Comparison of ENCODE assay signal across 1 cellular context in the genomic region with DNA sequence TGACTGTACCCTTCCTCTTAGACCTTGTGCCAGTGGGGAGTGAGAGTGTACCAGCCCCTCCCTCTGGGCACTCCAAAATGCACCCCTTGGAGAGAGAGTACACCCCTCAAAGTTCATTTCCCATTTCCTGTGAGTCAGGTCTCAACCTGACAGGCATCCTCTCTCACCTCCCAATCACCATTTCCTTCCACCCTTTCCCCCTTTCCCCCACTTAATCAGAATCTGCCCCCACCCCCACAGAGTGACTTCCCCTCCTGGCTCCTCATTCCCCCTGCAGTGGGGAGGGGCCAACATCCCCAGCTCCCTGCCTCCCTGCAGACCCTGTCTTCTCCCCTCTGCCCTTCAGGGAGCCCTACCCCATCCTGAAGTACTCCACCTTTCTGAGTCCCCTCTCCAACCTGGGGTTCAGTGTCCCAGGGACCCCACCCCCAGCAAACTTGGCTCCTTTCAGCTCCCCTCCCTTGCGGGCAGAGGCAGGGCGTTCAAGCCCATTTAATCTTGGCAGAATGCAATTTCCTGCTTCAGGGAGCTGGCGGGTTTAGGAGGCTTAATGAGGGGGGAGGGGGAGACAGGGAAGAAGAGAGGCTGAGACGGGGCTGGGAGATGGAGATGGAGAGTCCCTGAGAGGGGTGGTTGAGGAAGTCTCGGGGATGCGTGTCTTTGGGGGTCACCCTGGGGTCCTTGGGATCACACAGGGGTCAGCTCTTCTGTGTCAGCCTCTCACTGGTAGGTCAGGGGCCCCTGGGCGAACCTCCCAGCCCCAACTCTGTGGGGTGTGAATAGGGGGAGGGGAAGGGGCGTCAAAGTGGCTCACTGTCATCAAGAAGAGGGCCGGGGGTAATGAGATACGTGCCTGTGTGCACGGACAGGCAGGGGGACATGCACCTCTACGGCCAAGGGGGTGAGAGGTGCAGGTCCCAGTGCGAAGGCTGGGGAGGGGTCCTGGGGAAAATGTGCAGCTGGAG.
TF ChIP-seq lines count a peak whose summit lies in the region.

No MANE protein-coding gene starts in this region.

TF ChIP-seq in SK-N-SH, 30 proteins besides CTCF, POLR2A, EP300 and RAD21 (continued from another document):
- TF ChIP-seq, protein P1, sequence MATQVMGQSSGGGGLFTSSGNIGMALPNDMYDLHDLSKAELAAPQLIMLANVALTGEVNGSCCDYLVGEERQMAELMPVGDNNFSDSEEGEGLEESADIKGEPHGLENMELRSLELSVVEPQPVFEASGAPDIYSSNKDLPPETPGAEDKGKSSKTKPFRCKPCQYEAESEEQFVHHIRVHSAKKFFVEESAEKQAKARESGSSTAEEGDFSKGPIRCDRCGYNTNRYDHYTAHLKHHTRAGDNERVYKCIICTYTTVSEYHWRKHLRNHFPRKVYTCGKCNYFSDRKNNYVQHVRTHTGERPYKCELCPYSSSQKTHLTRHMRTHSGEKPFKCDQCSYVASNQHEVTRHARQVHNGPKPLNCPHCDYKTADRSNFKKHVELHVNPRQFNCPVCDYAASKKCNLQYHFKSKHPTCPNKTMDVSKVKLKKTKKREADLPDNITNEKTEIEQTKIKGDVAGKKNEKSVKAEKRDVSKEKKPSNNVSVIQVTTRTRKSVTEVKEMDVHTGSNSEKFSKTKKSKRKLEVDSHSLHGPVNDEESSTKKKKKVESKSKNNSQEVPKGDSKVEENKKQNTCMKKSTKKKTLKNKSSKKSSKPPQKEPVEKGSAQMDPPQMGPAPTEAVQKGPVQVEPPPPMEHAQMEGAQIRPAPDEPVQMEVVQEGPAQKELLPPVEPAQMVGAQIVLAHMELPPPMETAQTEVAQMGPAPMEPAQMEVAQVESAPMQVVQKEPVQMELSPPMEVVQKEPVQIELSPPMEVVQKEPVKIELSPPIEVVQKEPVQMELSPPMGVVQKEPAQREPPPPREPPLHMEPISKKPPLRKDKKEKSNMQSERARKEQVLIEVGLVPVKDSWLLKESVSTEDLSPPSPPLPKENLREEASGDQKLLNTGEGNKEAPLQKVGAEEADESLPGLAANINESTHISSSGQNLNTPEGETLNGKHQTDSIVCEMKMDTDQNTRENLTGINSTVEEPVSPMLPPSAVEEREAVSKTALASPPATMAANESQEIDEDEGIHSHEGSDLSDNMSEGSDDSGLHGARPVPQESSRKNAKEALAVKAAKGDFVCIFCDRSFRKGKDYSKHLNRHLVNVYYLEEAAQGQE (IDR thresholded peaks at IDR 0.05; ENCODE audit: low read depth, low read length), result no peak
- TF ChIP-seq NFIC (IDR thresholded peaks at IDR 0.05; ENCODE audit: borderline replicate concordance) (no peak), TEAD4 (IDR thresholded peaks at IDR 0.05; ENCODE audit: borderline replicate concordance, insufficient read depth) (no peak)
- TF ChIP-seq, protein P2, sequence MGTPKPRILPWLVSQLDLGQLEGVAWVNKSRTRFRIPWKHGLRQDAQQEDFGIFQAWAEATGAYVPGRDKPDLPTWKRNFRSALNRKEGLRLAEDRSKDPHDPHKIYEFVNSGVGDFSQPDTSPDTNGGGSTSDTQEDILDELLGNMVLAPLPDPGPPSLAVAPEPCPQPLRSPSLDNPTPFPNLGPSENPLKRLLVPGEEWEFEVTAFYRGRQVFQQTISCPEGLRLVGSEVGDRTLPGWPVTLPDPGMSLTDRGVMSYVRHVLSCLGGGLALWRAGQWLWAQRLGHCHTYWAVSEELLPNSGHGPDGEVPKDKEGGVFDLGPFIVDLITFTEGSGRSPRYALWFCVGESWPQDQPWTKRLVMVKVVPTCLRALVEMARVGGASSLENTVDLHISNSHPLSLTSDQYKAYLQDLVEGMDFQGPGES (IDR thresholded peaks at IDR 0.05; ENCODE audit: low read depth, low read length), result no peak
